1 cellular context compared by ENCODE assay signal in genomic region chr7:12584940-12585339, GRCh38.
A peak's percentile ranks its signal among the peaks of the same experiment; 100 is the strongest.
TF ChIP-seq lines count a peak whose summit lies in the region.

No MANE protein-coding gene starts in this region.

TF ChIP-seq in GM12878, 131 proteins besides CTCF, POLR2A, EP300 and RAD21 (continued from another document):
- TF ChIP-seq ZBED1 (IDR thresholded peaks at IDR 0.05; ENCODE audit: borderline replicate concordance) (no peak), MXI1 (IDR thresholded peaks at IDR 0.05; ENCODE audit: low read depth, low read length) (no peak), SIN3A (IDR thresholded peaks at IDR 0.05; ENCODE audit: low read depth, low read length) (no peak), SMAD5 (IDR thresholded peaks at IDR 0.05; ENCODE audit: low read depth) (no peak), NFYA (IDR thresholded peaks at IDR 0.05; ENCODE audit: borderline replicate concordance, low read depth, low read length) (no peak), WRNIP1 (IDR thresholded peaks at IDR 0.05; ENCODE audit: borderline replicate concordance, low read depth, low read length) (no peak), RUNX3 (IDR thresholded peaks at IDR 0.05; ENCODE audit: low read length) (peak; percentile 56; the same call in 1 of the 2 replicates), ZSCAN29 (IDR thresholded peaks at IDR 0.05) (no peak), ASH2L (IDR thresholded peaks at IDR 0.05; ENCODE audit: borderline replicate concordance, low read depth) (no peak), MYB (IDR thresholded peaks at IDR 0.05; ENCODE audit: borderline replicate concordance, low read depth, low read length) (no peak), TCF12 (IDR thresholded peaks at IDR 0.05; ENCODE audit: low read depth, low read length) (no peak), MYC (IDR thresholded peaks at IDR 0.05; ENCODE audit: insufficient read depth, insufficient read length, insufficient replicate concordance, low read length, severe bottlenecking) (no peak), CHD1 (IDR thresholded peaks at IDR 0.05; ENCODE audit: low read depth, low read length) (no peak), ELK1 (IDR thresholded peaks at IDR 0.05; ENCODE audit: low read depth, low read length) (no peak), EED (IDR thresholded peaks at IDR 0.05; ENCODE audit: low read depth) (peak; percentile 77)
- TF ChIP-seq, protein P1, sequence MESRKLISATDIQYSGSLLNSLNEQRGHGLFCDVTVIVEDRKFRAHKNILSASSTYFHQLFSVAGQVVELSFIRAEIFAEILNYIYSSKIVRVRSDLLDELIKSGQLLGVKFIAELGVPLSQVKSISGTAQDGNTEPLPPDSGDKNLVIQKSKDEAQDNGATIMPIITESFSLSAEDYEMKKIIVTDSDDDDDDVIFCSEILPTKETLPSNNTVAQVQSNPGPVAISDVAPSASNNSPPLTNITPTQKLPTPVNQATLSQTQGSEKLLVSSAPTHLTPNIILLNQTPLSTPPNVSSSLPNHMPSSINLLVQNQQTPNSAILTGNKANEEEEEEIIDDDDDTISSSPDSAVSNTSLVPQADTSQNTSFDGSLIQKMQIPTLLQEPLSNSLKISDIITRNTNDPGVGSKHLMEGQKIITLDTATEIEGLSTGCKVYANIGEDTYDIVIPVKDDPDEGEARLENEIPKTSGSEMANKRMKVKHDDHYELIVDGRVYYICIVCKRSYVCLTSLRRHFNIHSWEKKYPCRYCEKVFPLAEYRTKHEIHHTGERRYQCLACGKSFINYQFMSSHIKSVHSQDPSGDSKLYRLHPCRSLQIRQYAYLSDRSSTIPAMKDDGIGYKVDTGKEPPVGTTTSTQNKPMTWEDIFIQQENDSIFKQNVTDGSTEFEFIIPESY (IDR thresholded peaks at IDR 0.05): no peak
